Comparison of ENCODE assay signal across 8 cellular contexts in the genomic region with DNA sequence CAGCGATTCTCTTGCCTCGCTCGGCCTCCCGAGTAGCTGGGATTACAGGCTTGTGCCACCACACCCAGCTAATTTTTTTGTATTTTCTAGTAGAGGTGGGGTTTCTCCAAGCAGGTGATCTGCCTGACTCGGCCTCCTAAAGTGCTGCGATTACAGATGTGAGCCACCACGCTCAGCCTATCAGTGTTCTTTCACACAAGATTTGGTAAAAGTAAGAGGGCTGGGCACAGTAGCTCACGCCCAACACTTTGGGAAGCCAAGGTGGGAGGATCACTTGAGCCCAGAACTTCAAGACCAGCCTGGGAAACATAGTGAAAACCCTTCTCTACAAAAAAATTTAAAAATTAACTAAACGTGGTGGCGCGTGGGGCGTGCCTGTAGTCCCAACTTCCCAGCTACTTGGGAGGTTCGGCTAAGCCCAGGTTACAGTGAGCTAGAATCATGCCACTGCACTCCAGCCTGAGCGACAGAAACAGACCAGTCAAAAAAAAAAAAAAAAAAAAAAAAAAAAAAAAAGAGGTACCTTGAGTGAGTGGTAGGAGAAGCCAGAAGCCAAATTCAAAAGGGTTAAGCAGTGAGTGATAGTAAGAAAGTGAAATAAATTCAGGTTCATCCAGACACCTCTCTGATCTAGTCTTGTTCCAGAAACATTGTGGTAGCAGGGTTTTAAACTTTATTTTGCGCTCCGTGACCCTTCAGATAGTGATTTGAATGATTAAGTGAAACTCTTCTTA. TPM values are rescaled to one million over a fixed set of nuclear protein-coding genes. Genes with fewer than 3 reads are reported as not detected.
DNase-seq lines count a peak whose midpoint lies in the region; ATAC-seq and TF ChIP-seq lines count a peak whose summit lies in the region.

No MANE protein-coding gene starts in this region.

- no peak for TF ChIP-seq CTCF in mucosa of descending colon (IDR thresholded peaks at IDR 0.05)

- peaks cover 27% of the 10 kb centered on the region for H3K4me1 Mint-ChIP-seq in stimulated activated naive CD8-positive, alpha-beta T cell treated with anti-CD3 and anti-CD28 coated beads, Interleukin-15, Interleukin-2, amounts not matched to agents 100 ng/mL and 50 ng/mL, for 24 hours (ENCODE audit: low read depth)

- no peak for DNase-seq in stimulated activated naive CD8-positive, alpha-beta T cell treated with anti-CD3 and anti-CD28 coated beads, Interleukin-15, Interleukin-2, amounts not matched to agents 100 U/mL and 50 U/mL, for 24 hours
- DNase-seq in caudate nucleus (lab: John Stamatoyannopoulos, UW) (no peak), mucosa of descending colon (no peak), NCI-H526 (lab: John Stamatoyannopoulos, UW) (no peak), NCI-H146 (lab: John Stamatoyannopoulos, UW) (no peak), MV-4-11 (lab: John Stamatoyannopoulos, UW) (no peak), T-helper 9 cell (no peak)

- no peaks in the 10 kb centered on the region for H3K9me3 ChIP-seq in mucosa of descending colon

- H3K4me3 Mint-ChIP-seq in stimulated activated naive CD8-positive, alpha-beta T cell treated with anti-CD3 and anti-CD28 coated beads, Interleukin-15, Interleukin-2, amounts not matched to agents 100 ng/mL and 50 ng/mL, for 24 hours: peak overlapping the region; percentile 96

- H3K4me1 ChIP-seq in mucosa of descending colon (ENCODE audit: low read depth): peaks cover 19% of the 10 kb centered on the region

- H3K9me3 Mint-ChIP-seq in stimulated activated naive CD8-positive, alpha-beta T cell treated with anti-CD3 and anti-CD28 coated beads, Interleukin-15, Interleukin-2, amounts not matched to agents 100 ng/mL and 50 ng/mL, for 24 hours: no peaks in the 10 kb centered on the region

- H3K27me3 Mint-ChIP-seq in stimulated activated naive CD8-positive, alpha-beta T cell treated with anti-CD3 and anti-CD28 coated beads, Interleukin-15, Interleukin-2, amounts not matched to agents 100 ng/mL and 50 ng/mL, for 24 hours: no peaks in the 10 kb centered on the region

- H3K36me3 Mint-ChIP-seq in stimulated activated naive CD8-positive, alpha-beta T cell treated with anti-CD3 and anti-CD28 coated beads, Interleukin-15, Interleukin-2, amounts not matched to agents 100 ng/mL and 50 ng/mL, for 24 hours (ENCODE audit: low read depth): peaks cover 36% of the 10 kb centered on the region

- peak overlapping the region; percentile 94 for H3K27ac ChIP-seq in caudate nucleus (ENCODE audit: low read depth, low read length)

- H3K4me3 ChIP-seq in mucosa of descending colon: peak overlapping the region; percentile 37

- peak overlapping the region; percentile 96 for H3K27ac Mint-ChIP-seq in stimulated activated naive CD8-positive, alpha-beta T cell treated with anti-CD3 and anti-CD28 coated beads, Interleukin-15, Interleukin-2, amounts not matched to agents 100 ng/mL and 50 ng/mL, for 24 hours

- no peak for ATAC-seq in stimulated activated naive CD8-positive, alpha-beta T cell treated with anti-CD3 and anti-CD28 coated beads, Interleukin-15, Interleukin-2, amounts not matched to agents 100 U/mL and 50 U/mL, for 24 hours
- peak; percentile 4 for ATAC-seq in mucosa of descending colon

- intact Hi-C loops in mucosa of descending colon (cut with DNase I, micrococcal nuclease): no loop called here

- H3K36me3 ChIP-seq in mucosa of descending colon (ENCODE audit: low read depth): no peaks in the 10 kb centered on the region

RNA-seq across cellular contexts. Expression of a gene that starts 1.0 kb away (rescaled TPM):
- 10 to 100 TPM; 48.2 to 63.6 (median 57.1) TPM for total RNA-seq in mucosa of descending colon

RNA-seq across cellular contexts. Expression of a gene that starts 6.3 kb away (rescaled TPM):
- total RNA-seq in mucosa of descending colon: 10 to 100 TPM; 45.7 to 64.0 (median 52.7) TPM

RNA-seq across cellular contexts. Expression of a gene that starts 11.3 kb away (rescaled TPM):
- 10 to 100 TPM; 22.6 to 36.5 (median 28.5) TPM for total RNA-seq in mucosa of descending colon

RNA-seq across cellular contexts. Expression of a gene that starts 11.4 kb away (rescaled TPM):
- 10 to 100 TPM; 27.2 to 34.1 (median 30.9) TPM for total RNA-seq in mucosa of descending colon

RNA-seq across cellular contexts. Expression of a gene that starts 13.3 kb away (rescaled TPM):
- total RNA-seq in mucosa of descending colon: 10 to 100 TPM; 51.1 to 60.6 (median 56.1) TPM
